In the genomic region with DNA sequence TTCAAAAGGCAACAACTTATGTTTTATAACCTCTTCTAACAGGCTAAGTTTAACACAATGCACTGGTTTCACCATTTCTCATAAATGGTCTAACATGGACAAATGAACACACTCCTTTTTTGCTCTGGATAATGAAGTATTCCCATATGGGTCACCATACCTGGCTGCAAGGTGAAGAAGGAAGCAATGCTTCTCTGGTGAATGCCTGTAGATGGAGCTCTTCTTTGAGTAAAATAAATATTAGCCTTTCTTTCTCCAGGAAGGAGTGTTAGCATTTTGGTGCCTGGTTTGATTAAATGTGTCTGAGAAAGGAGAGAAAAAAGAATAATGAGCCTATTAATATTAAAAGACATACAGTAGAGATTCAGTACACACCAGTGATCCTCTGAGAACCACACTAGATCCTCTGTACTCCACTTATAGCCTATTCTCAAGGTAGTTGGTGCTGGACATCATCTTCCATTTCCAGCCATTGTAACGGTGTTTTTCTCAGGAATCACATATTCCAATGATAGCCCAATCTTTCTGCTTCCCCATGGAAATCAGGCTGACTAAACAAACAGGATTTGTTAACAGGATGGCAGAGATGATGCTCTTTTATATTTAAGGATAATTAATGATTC, we compare ENCODE assay signal across 12 cellular contexts. TPM values are rescaled to one million over a fixed set of nuclear protein-coding genes. Genes with fewer than 3 reads are reported as not detected.
DNase-seq lines count a peak whose midpoint lies in the region; ATAC-seq, FAIRE-seq and TF ChIP-seq lines count a peak whose summit lies in the region.
"Had no signal": no experiment of that assay in that cellular context is flagged by ENCODE, and none has a peak within 500 bp of the region (broad histone marks: within the 10 kb centered on the region; RNA-seq: fewer than 3 reads in every experiment).

No MANE protein-coding gene starts in this region.

- H3K9ac ChIP-seq in Loucy (ENCODE audit: low read depth, low read length, poor library complexity, severe bottlenecking) = no peak overlapping the region
- H3K9ac ChIP-seq: BLaER1 treated with 17β-estradiol and CSF1 and Interleukin-3, amounts not matched to agents 10 nM and 100 nM had no signal

- no peaks in the 10 kb centered on the region for H3K27me3 ChIP-seq in Loucy (ENCODE audit: insufficient read depth, low read length, poor library complexity, severe bottlenecking)
- H3K27me3 ChIP-seq: BLaER1 treated with 17β-estradiol and CSF1 and Interleukin-3, amounts not matched to agents 10 nM and 100 nM had no signal

- peaks cover 30% of the 10 kb centered on the region for H3K4me1 Mint-ChIP-seq in osteocyte (ENCODE audit: unreplicated experiment)

- no peak overlapping the region for H3K4me2 ChIP-seq in Loucy (ENCODE audit: low read depth, low read length, poor library complexity, severe bottlenecking)
- H3K4me2 ChIP-seq: BLaER1 treated with 17β-estradiol and CSF1 and Interleukin-3, amounts not matched to agents 10 nM and 100 nM had no signal

- peaks cover 7% of the 10 kb centered on the region; the same call in 1 of the 2 replicates for H3K79me2 ChIP-seq in Loucy (ENCODE audit: insufficient read depth, low read length)

- peak; percentile 18 for DNase-seq in NCI-H1105 treated with DMSO at 0.1 percent for 48 hours (lab: John Stamatoyannopoulos, UW)
- DNase-seq in NCI-H1105 (lab: John Stamatoyannopoulos, UW) = no peak
- DNase-seq in cardiac fibroblast (ENCODE audit: low read depth in 2 of 2) = peak; percentile 17 to 32
- DNase-seq in osteocyte (ENCODE audit: extremely low spot score, unreplicated experiment) = no peak
- DNase-seq in HTR-8/SVneo (ENCODE audit: insufficient read length, low spot score) = no peak
- DNase-seq: activated CD8-positive, alpha-beta memory T cell treated with anti-CD3 and anti-CD28 coated beads, Interleukin-2, amount 50 U/mL, for 48 hours; NCI-H526 treated with DMSO at 0.1 percent for 48 hours had no signal

- FAIRE-seq in HTR-8/SVneo (lab: Jason Lieb, UNC) = no peak

- H3F3A ChIP-seq in Loucy (ENCODE audit: low read depth) = no peaks in the 10 kb centered on the region

- H4K20me1 ChIP-seq in Loucy (ENCODE audit: insufficient read depth, low read length, poor library complexity, severe bottlenecking) = no peaks in the 10 kb centered on the region

- H3K4me3 ChIP-seq in Loucy (ENCODE audit: low read length, poor library complexity, severe bottlenecking) = no peak overlapping the region
- no peak overlapping the region for H3K4me3 ChIP-seq in cardiac fibroblast (replicated peaks in 1 of 2; ENCODE audit: low read depth in 2 of 2, low read length in 2 of 2)
- H3K4me3 ChIP-seq: BLaER1 treated with 17β-estradiol and CSF1 and Interleukin-3, amounts not matched to agents 10 nM and 100 nM; HAP-1 had no signal

- no peak overlapping the region for H2AFZ ChIP-seq in Loucy (ENCODE audit: low read length)

- TF ChIP-seq CTCF in Loucy (conservative IDR thresholded peaks at IDR 0.05; ENCODE audit: low read length) = peak; percentile 66
- TF ChIP-seq CTCF in cardiac fibroblast (IDR thresholded peaks at IDR 0.05; ENCODE audit: low read depth, low read length) = peak; percentile 27
- peak; percentile 40 for TF ChIP-seq CTCF in osteocyte (IDR thresholded peaks at IDR 0.05)

- H3K27ac Mint-ChIP-seq in osteocyte (ENCODE audit: unreplicated experiment) = peak overlapping the region; percentile 78

- no peaks in the 10 kb centered on the region for H3K9me3 Mint-ChIP-seq in osteocyte (ENCODE audit: unreplicated experiment)

- H3K4me3 Mint-ChIP-seq in osteocyte (ENCODE audit: unreplicated experiment) = no peak overlapping the region

- no peaks in the 10 kb centered on the region for H3K27me3 Mint-ChIP-seq in osteocyte (ENCODE audit: unreplicated experiment)

- H3K4me1 ChIP-seq in Loucy (ENCODE audit: insufficient read depth, low read length, poor library complexity, severe bottlenecking) = peaks cover 2% of the 10 kb centered on the region
- H3K4me1 ChIP-seq: HAP-1 had no signal

- H3K9me2 ChIP-seq in Loucy (replicated peaks; ENCODE audit: low read depth, low read length) = no peaks in the 10 kb centered on the region

- ATAC-seq in HG03159 (IDR thresholded peaks at IDR 0.05; ENCODE audit: unreplicated experiment) (no peak), HG02970 (IDR thresholded peaks at IDR 0.05; ENCODE audit: low FRiP score, unreplicated experiment) (no peak)

- no peaks in the 10 kb centered on the region for H3K9me3 ChIP-seq in Loucy (ENCODE audit: insufficient read depth, low read depth, low read length)
- H3K9me3 ChIP-seq: HAP-1 had no signal

- H3K36me3 ChIP-seq in Loucy (ENCODE audit: insufficient read depth, low read length) = peaks cover 39% of the 10 kb centered on the region

- peaks cover 5% of the 10 kb centered on the region for H3K36me3 Mint-ChIP-seq in osteocyte (ENCODE audit: unreplicated experiment)

RNA-seq across cellular contexts. Expression of a gene that starts 17.6 kb away (rescaled TPM):
- total RNA-seq in osteocyte = 70.6 and 76.8 TPM in 2 replicates

RNA-seq across cellular contexts. Expression of a gene that starts 21.9 kb away (rescaled TPM):
- total RNA-seq in osteocyte = 1.3 and 1.9 TPM in 2 replicates

RNA-seq across cellular contexts. Expression of a gene that starts 37.4 kb away (rescaled TPM):
- total RNA-seq in osteocyte = 126 and 129 TPM in 2 replicates

RNA-seq across cellular contexts. Expression of a gene that starts 38.1 kb away (rescaled TPM):
- total RNA-seq in osteocyte = 11.0 and 11.6 TPM in 2 replicates

Comparison
In these comparisons a context has a peak if more than half of its experiments do, and no peak if none do; other contexts are left out.
1. DNase-seq: peak in NCI-H1105 treated with DMSO at 0.1 percent for 48 hours (single experiment) and cardiac fibroblast (2 of 2); none in NCI-H1105 (single experiment), osteocyte (single experiment) and HTR-8/SVneo (single experiment).
2. Peak in every context shown above with its lines, with median percentiles within 50 percentile points of each other: CTCF ChIP-seq.